In the genomic region with DNA sequence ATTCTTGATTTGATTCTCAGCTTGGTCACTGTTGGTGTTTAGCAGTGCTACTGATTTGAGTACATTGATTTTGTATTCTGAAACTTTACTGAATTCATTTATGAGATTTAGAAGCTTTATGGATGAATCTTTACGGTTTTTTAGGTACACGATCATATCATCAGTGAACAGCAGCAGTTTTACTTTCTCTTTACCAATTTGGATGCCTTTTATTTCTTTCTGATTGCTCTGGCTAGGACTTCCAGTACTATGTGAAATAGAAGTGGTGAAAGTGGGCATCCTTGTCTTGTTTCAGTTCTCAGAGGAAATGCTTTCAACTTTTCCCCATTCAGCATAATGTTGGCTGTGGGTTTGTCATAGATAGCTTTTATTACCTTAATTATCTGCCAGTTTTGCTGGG, we compare ENCODE assay signal across 11 cellular contexts. TPM values are rescaled to one million over a fixed set of nuclear protein-coding genes. Genes with fewer than 3 reads are reported as not detected.
"Had no signal": no experiment of that assay in that cellular context is flagged by ENCODE, and none has a peak within 500 bp of the region (broad histone marks: within the 10 kb centered on the region; RNA-seq: fewer than 3 reads in every experiment).

No MANE protein-coding gene starts in this region.

RNA-seq across cellular contexts. Expression of a gene that starts 58.8 kb away (rescaled TPM):
- total RNA-seq: activated CD4-positive, alpha-beta memory T cell treated with anti-CD3 and anti-CD28 coated beads, Interleukin-2, amount 10 ng/mL, durations not matched to agents 7 days and 5 days; activated CD4-positive, alpha-beta T cell treated with anti-CD3 and anti-CD28 coated beads for 36 hours; activated CD4-positive, alpha-beta T cell treated with anti-CD3 and anti-CD28 coated beads, Interleukin-2, amount 10 ng/mL, durations not matched to agents 7 days and 5 days; activated CD8-positive, alpha-beta memory T cell treated with anti-CD3 and anti-CD28 coated beads, Interleukin-2, amount 10 ng/mL, durations not matched to agents 7 days and 5 days; activated CD8-positive, alpha-beta T cell treated with anti-CD3 and anti-CD28 coated beads, Interleukin-2, amount 10 ng/mL, durations not matched to agents 7 days and 5 days; activated naive CD8-positive, alpha-beta T cell treated with anti-CD3 and anti-CD28 coated beads, Interleukin-2, amount 10 ng/mL, durations not matched to agents 7 days and 5 days; activated T-helper 2 cell treated with anti-CD3 and anti-CD28 coated beads, Interferon-gamma antibody, Interleukin-2, Interleukin-4, amounts not matched to agents 10 μg/mL and 5 μg/mL and 100 μg/mL, durations not matched to agents 14 hours and 24 hours and 36 hours; ascending aorta; chondrocyte; colonic mucosa; T-helper 2 cell treated with Interferon-gamma antibody and Interleukin-4, amounts not matched to agents 100 ng/mL and 5 ng/mL, for 36 hours had no signal
